In genomic region chr16:30895592-30896202, GRCh38 we compare ENCODE assay signal across 8 cellular contexts. TPM values are rescaled to one million over a fixed set of nuclear protein-coding genes. Genes with fewer than 3 reads are reported as not detected.
DNase-seq lines count a peak whose midpoint lies in the region; ATAC-seq, FAIRE-seq and TF ChIP-seq lines count a peak whose summit lies in the region.

No MANE protein-coding gene starts in this region.

- no peaks in the 10 kb centered on the region for H3K27me3 ChIP-seq in Peyer's patch
- H3K27me3 ChIP-seq in neuronal stem cell (ENCODE audit: control insufficient read depth in 3 of 3, insufficient read depth in 3 of 3, low read depth in 1 of 3, low read length in 3 of 3): no peaks in the 10 kb centered on the region

- H3K4me3 ChIP-seq in Peyer's patch (peak overlapping the region in 1 of 4 donors; percentile 59), neuronal stem cell (ENCODE audit: low read length in 2 of 2) (peak overlapping the region; percentile 56 to 79)

- peak overlapping the region; percentile 91 for H3K9ac ChIP-seq in neuronal stem cell (ENCODE audit: low read depth, low read length, poor library complexity)

- peak overlapping the region; percentile 83 for H3K4me2 ChIP-seq in neuronal stem cell (ENCODE audit: insufficient read depth, low read length, poor library complexity, severe bottlenecking)

- peak overlapping the region; percentile 69 for H3K23ac ChIP-seq in neuronal stem cell (ENCODE audit: low read depth, low read length, poor library complexity)

- H3K36me3 Mint-ChIP-seq in CD14-positive monocyte: peaks cover 7 to 14% of the 10 kb centered on the region in 2 donors

- no peak for ATAC-seq in GM19467 (IDR thresholded peaks at IDR 0.05; ENCODE audit: unreplicated experiment)

- peak overlapping the region; percentile 89 for H4K8ac ChIP-seq in neuronal stem cell (ENCODE audit: low read depth, low read length)

- peak overlapping the region; percentile 86 for H2AFZ ChIP-seq in neuronal stem cell (ENCODE audit: low read length)

- no peaks in the 10 kb centered on the region for H3K9me3 Mint-ChIP-seq in CD14-positive monocyte

- peak overlapping the region; percentile 99 for H2BK12ac ChIP-seq in neuronal stem cell (ENCODE audit: low read length)

- WGBS in neuronal stem cell (ENCODE audit: extremely low coverage in 2 of 2, insufficient read length in 2 of 2, insufficient replicate concordance in 1 of 2), 2 donors: no CpG with 5 or more reads among the region's 27 CpGs

- TF ChIP-seq CTCF in CD14-positive monocyte (IDR thresholded peaks at IDR 0.05): no peak
- TF ChIP-seq CTCF in Peyer's patch (IDR thresholded peaks at IDR 0.05): no peak

- peak overlapping the region in 6 of 7 donors; percentile 63 to 95 (median 88) for H3K27ac Mint-ChIP-seq in CD14-positive monocyte

- peak overlapping the region; percentile 79 to 98 (median 90) for H3K27ac ChIP-seq in Peyer's patch
- H3K27ac ChIP-seq in epithelial cell of prostate: peak overlapping the region; percentile 99
- H3K27ac ChIP-seq in neuronal stem cell (replicated peaks; ENCODE audit: low read length): peak overlapping the region; percentile 95

- H2BK15ac ChIP-seq in neuronal stem cell (ENCODE audit: low read length): peak overlapping the region; percentile 71

- peak overlapping the region; percentile 88 for H3K18ac ChIP-seq in neuronal stem cell (ENCODE audit: low read length)

- intact Hi-C loops in CD14-positive monocyte (cut with micrococcal nuclease): loop anchor here (2.0 kb wide), 2 partner anchors 21 to 27 kb away; partner anchors contain the start of gene FBXL19 (in 2 of the 2)

- no peak overlapping the region for H3K14ac ChIP-seq in neuronal stem cell (ENCODE audit: low read length)

- H2BK5ac ChIP-seq in neuronal stem cell (ENCODE audit: low read length): peak overlapping the region; percentile 21

- H3K9me3 ChIP-seq in Peyer's patch (no peaks in the 10 kb centered on the region), neuronal stem cell (replicated peaks in 1 of 2; ENCODE audit: control insufficient read depth in 2 of 2, insufficient read depth in 1 of 2, low read depth in 1 of 2, low read length in 2 of 2) (no peaks in the 10 kb centered on the region)

- H3K4ac ChIP-seq in neuronal stem cell (ENCODE audit: low read length): peak overlapping the region; percentile 27

- peak overlapping the region; percentile 57 for H4K91ac ChIP-seq in neuronal stem cell (ENCODE audit: low read depth, low read length, poor library complexity)

- TF ChIP-seq POLR2A in Peyer's patch (IDR thresholded peaks at IDR 0.05): no peak

- H3K4me1 ChIP-seq in Peyer's patch (peaks cover 5 to 29% (median 13%) of the 10 kb centered on the region in 4 donors), neuronal stem cell (ENCODE audit: control insufficient read depth in 2 of 2, insufficient read depth in 1 of 2, low read depth in 1 of 2, low read length in 2 of 2) (peaks cover 16 to 20% of the 10 kb centered on the region in 2 donors)

- H3K79me1 ChIP-seq in neuronal stem cell (ENCODE audit: low read depth, low read length): peaks cover 6% of the 10 kb centered on the region

- peak overlapping the region; percentile 39 for H2BK120ac ChIP-seq in neuronal stem cell (ENCODE audit: low read depth, low read length)

- FAIRE-seq in GM19239 (lab: Jason Lieb, UNC): no peak

- H2AK5ac ChIP-seq in neuronal stem cell (ENCODE audit: low read depth, low read length): peak overlapping the region; percentile 49

- H3K4me3 Mint-ChIP-seq in CD14-positive monocyte: peak overlapping the region; percentile 85 to 92

- H3K27me3 Mint-ChIP-seq in CD14-positive monocyte (ENCODE audit: low read depth in 3 of 3): peaks cover 0 to 5% (median 0%) of the 10 kb centered on the region in 3 donors

- DNase-seq in CD14-positive monocyte (ENCODE audit: low spot score) (no peak), Peyer's patch (no peak), epithelial cell of prostate (ENCODE audit: low read depth, low spot score) (no peak), neuronal stem cell (ENCODE audit: low spot score) (no peak), AG20443 (ENCODE audit: low spot score) (no peak), superior temporal gyrus (ENCODE audit: extremely low spot score) (no peak), GM19239 (ENCODE audit: insufficient read length, low spot score) (no peak)

- H3K36me3 ChIP-seq in Peyer's patch (peaks cover 0 to 11% (median 0%) of the 10 kb centered on the region in 3 donors), neuronal stem cell (replicated peaks in 1 of 2; ENCODE audit: control insufficient read depth in 2 of 2, insufficient read depth in 2 of 2, low read length in 2 of 2) (peaks cover 2 to 17% of the 10 kb centered on the region in 2 donors)

- peaks cover 46% of the 10 kb centered on the region for H3K4me1 Mint-ChIP-seq in CD14-positive monocyte

RNA-seq across cellular contexts. Expression of gene CTF1, which starts 0.7 kb away (rescaled TPM):
- polyA plus RNA-seq in CD14-positive monocyte: not detected
- total RNA-seq in Peyer's patch: 1 to 10 TPM in 1 of 4 donors, not detected in 3; 1.2 TPM
- polyA plus RNA-seq in neuronal stem cell (2013, experiment 1 of 2): 3.7 TPM
- polyA plus RNA-seq in neuronal stem cell (2013, experiment 2 of 2): 4.2 TPM

RNA-seq across cellular contexts. Expression of gene BCL7C, which starts 1.8 kb away (rescaled TPM):
- 10 to 100 TPM; 17.4 to 19.1 TPM for polyA plus RNA-seq in CD14-positive monocyte
- 10 to 100 TPM; 12.1 to 23.9 (median 17.8) TPM for total RNA-seq in Peyer's patch
- polyA plus RNA-seq in neuronal stem cell (2013, experiment 1 of 2): 27.1 TPM
- 26.1 TPM for polyA plus RNA-seq in neuronal stem cell (2013, experiment 2 of 2)

RNA-seq across cellular contexts. Expression of gene FBXL19, which starts 27.7 kb away (rescaled TPM):
- polyA plus RNA-seq in CD14-positive monocyte: under 1 TPM in 1 of 2 donors, not detected in 1; 0.14 TPM
- total RNA-seq in Peyer's patch: 10 to 100 TPM; 25.0 to 51.2 (median 47.9) TPM
- polyA plus RNA-seq in neuronal stem cell (2013, experiment 1 of 2): 60.7 TPM
- 57.8 TPM for polyA plus RNA-seq in neuronal stem cell (2013, experiment 2 of 2)

RNA-seq across cellular contexts. Expression of gene ORAI3, which starts 53.2 kb away (rescaled TPM):
- polyA plus RNA-seq in CD14-positive monocyte: 10 to 100 TPM; 76.8 to 80.3 TPM
- 10 to 100 TPM; 10.7 to 25.0 (median 20.3) TPM for total RNA-seq in Peyer's patch
- 16.7 TPM for polyA plus RNA-seq in neuronal stem cell (2013, experiment 1 of 2)
- polyA plus RNA-seq in neuronal stem cell (2013, experiment 2 of 2): 16.5 TPM
